Comparison of ENCODE assay signal across 13 cellular contexts in genomic region chr17:77854083-77854758, GRCh38.
DNase-seq lines count a peak whose midpoint lies in the region; ATAC-seq and TF ChIP-seq lines count a peak whose summit lies in the region.
"Had no signal": no experiment of that assay in that cellular context is flagged by ENCODE, and none has a peak within 500 bp of the region (broad histone marks: within the 10 kb centered on the region; RNA-seq: fewer than 3 reads in every experiment).

No MANE protein-coding gene starts in this region.

- H3K27ac ChIP-seq in left ventricle myocardium inferior (replicated peaks), result no peak overlapping the region
- H3K27ac ChIP-seq in neuronal stem cell (replicated peaks; ENCODE audit: low read length), result no peak overlapping the region
- H3K27ac ChIP-seq in upper lobe of right lung, result no peak overlapping the region
- H3K27ac ChIP-seq: 22Rv1, GM23248 had no signal

- peaks cover 3 to 8% of the 10 kb centered on the region in 2 donors for H3K9me3 Mint-ChIP-seq in effector memory CD8-positive, alpha-beta T cell
- H3K9me3 Mint-ChIP-seq: H9 had no signal

- peaks cover 0 to 6% of the 10 kb centered on the region in 2 donors for H3K27me3 Mint-ChIP-seq in effector memory CD8-positive, alpha-beta T cell

- no CpG with 5 or more reads among the region's 14 CpGs for WGBS in neuronal stem cell (ENCODE audit: extremely low coverage in 2 of 2, insufficient read length in 2 of 2, insufficient replicate concordance in 1 of 2), 2 donors

- TF ChIP-seq CTCF in left ventricle myocardium inferior (IDR thresholded peaks at IDR 0.05; ENCODE audit: borderline replicate concordance) (no peak), upper lobe of right lung (IDR thresholded peaks at IDR 0.05) (no peak)

- no peak overlapping the region for H3K4me2 ChIP-seq in neuronal stem cell (ENCODE audit: insufficient read depth, low read length, poor library complexity, severe bottlenecking)

- H3K36me3 ChIP-seq in left ventricle myocardium inferior (no peaks in the 10 kb centered on the region), neuronal stem cell (replicated peaks in 1 of 2; ENCODE audit: control insufficient read depth in 2 of 2, insufficient read depth in 2 of 2, low read length in 2 of 2) (no peaks in the 10 kb centered on the region), upper lobe of right lung (no peaks in the 10 kb centered on the region)

- H2BK12ac ChIP-seq in neuronal stem cell (ENCODE audit: low read length), result no peak overlapping the region

- no peak overlapping the region for H3K27ac Mint-ChIP-seq in effector memory CD8-positive, alpha-beta T cell
- H3K27ac Mint-ChIP-seq: CD4-positive, CD25-positive, alpha-beta regulatory T cell had no signal

- intact Hi-C loops in left ventricle myocardium inferior (cut with micrococcal nuclease) (no loop called here), left ventricle myocardium superior (cut with micrococcal nuclease) (no loop called here), upper lobe of right lung (cut with DNase I) (no loop called here)

- H3K27me3 ChIP-seq in left ventricle myocardium inferior (ENCODE audit: low read depth) (no peaks in the 10 kb centered on the region), neuronal stem cell (ENCODE audit: control insufficient read depth in 3 of 3, insufficient read depth in 3 of 3, low read depth in 1 of 3, low read length in 3 of 3) (peaks cover 0 to 5% (median 2%) of the 10 kb centered on the region in 3 experiments), upper lobe of right lung (no peaks in the 10 kb centered on the region)

- peak overlapping the region; percentile 17 for H3K14ac ChIP-seq in neuronal stem cell (ENCODE audit: low read length)

- no peaks in the 10 kb centered on the region for H3K36me3 Mint-ChIP-seq in effector memory CD8-positive, alpha-beta T cell (ENCODE audit: insufficient read depth)
- H3K36me3 Mint-ChIP-seq: CD4-positive, CD25-positive, alpha-beta regulatory T cell had no signal

- H3K9ac ChIP-seq in neuronal stem cell (ENCODE audit: low read depth, low read length, poor library complexity), result no peak overlapping the region
- H3K9ac ChIP-seq: GM23248 had no signal

- H3K23ac ChIP-seq in neuronal stem cell (ENCODE audit: low read depth, low read length, poor library complexity), result peak overlapping the region; percentile 17

- H4K8ac ChIP-seq in neuronal stem cell (ENCODE audit: low read depth, low read length), result no peak overlapping the region

- peaks cover 5% of the 10 kb centered on the region for H3K4me1 ChIP-seq in left ventricle myocardium inferior
- H3K4me1 ChIP-seq in neuronal stem cell (ENCODE audit: control insufficient read depth in 2 of 2, insufficient read depth in 1 of 2, low read depth in 1 of 2, low read length in 2 of 2), result peaks cover 0 to 9% of the 10 kb centered on the region in 2 donors
- no peaks in the 10 kb centered on the region for H3K4me1 ChIP-seq in upper lobe of right lung

- H2BK5ac ChIP-seq in neuronal stem cell (ENCODE audit: low read length), result peak overlapping the region; percentile 8

- peak overlapping the region; percentile 33 for H3K18ac ChIP-seq in neuronal stem cell (ENCODE audit: low read length)

- no peak overlapping the region for H2AFZ ChIP-seq in neuronal stem cell (ENCODE audit: low read length)
- H2AFZ ChIP-seq: GM23248 had no signal

- H2BK15ac ChIP-seq in neuronal stem cell (ENCODE audit: low read length), result no peak overlapping the region

- no peak overlapping the region for H3K4ac ChIP-seq in neuronal stem cell (ENCODE audit: low read length)

- H3K9me3 ChIP-seq in left ventricle myocardium inferior (replicated peaks) (no peaks in the 10 kb centered on the region), neuronal stem cell (replicated peaks in 1 of 2; ENCODE audit: control insufficient read depth in 2 of 2, insufficient read depth in 1 of 2, low read depth in 1 of 2, low read length in 2 of 2) (peaks cover 0 to 8% of the 10 kb centered on the region in 2 donors), upper lobe of right lung (no peaks in the 10 kb centered on the region)

- peak; percentile 4 for DNase-seq in left ventricle myocardium inferior
- DNase-seq in left ventricle myocardium superior, result no peak
- no peak for DNase-seq in neuronal stem cell (ENCODE audit: low spot score)
- peak; percentile 31 for DNase-seq in upper lobe of right lung
- DNase-seq in effector memory CD8-positive, alpha-beta T cell, result no peak
- DNase-seq in dedifferentiated amniotic fluid mesenchymal stem cell (ENCODE audit: extremely low spot score), result no peak
- DNase-seq: CD4-positive, CD25-positive, alpha-beta regulatory T cell; DMS53; GM23248; H9 had no signal

- H3K4me3 ChIP-seq in left ventricle myocardium inferior, result no peak overlapping the region
- no peak overlapping the region for H3K4me3 ChIP-seq in neuronal stem cell (ENCODE audit: low read length in 2 of 2)
- no peak overlapping the region for H3K4me3 ChIP-seq in upper lobe of right lung
- H3K4me3 ChIP-seq: GM23248 had no signal

- H3K4me1 Mint-ChIP-seq in effector memory CD8-positive, alpha-beta T cell (ENCODE audit: low read depth in 2 of 2), result peaks cover 7 to 15% of the 10 kb centered on the region in 2 donors

- H2AK5ac ChIP-seq in neuronal stem cell (ENCODE audit: low read depth, low read length), result peak overlapping the region; percentile 82

- H2BK120ac ChIP-seq in neuronal stem cell (ENCODE audit: low read depth, low read length), result no peak overlapping the region

- H3K79me1 ChIP-seq in neuronal stem cell (ENCODE audit: low read depth, low read length), result no peaks in the 10 kb centered on the region

- H4K91ac ChIP-seq in neuronal stem cell (ENCODE audit: low read depth, low read length, poor library complexity), result no peak overlapping the region

- H3K4me3 Mint-ChIP-seq in effector memory CD8-positive, alpha-beta T cell, result no peak overlapping the region
- H3K4me3 Mint-ChIP-seq: CD4-positive, CD25-positive, alpha-beta regulatory T cell; H9 had no signal

- no peak for ATAC-seq in left ventricle myocardium superior
- peak; percentile 7 for ATAC-seq in esophagus mucosa
- no peak for ATAC-seq in upper lobe of right lung
- ATAC-seq in effector memory CD8-positive, alpha-beta T cell (replicated peaks), result no peak
- ATAC-seq in HG02642 (IDR thresholded peaks at IDR 0.05; ENCODE audit: poor library complexity, unreplicated experiment), result no peak

Comparison
In these comparisons a context has a peak if more than half of its experiments do, and no peak if none do; other contexts are left out.
1. DNase-seq: peak in left ventricle myocardium inferior (single experiment) and upper lobe of right lung (single experiment); none in left ventricle myocardium superior (single experiment), neuronal stem cell (single experiment), effector memory CD8-positive, alpha-beta T cell (0 of 3) and dedifferentiated amniotic fluid mesenchymal stem cell (single experiment).